Comparison of ENCODE assay signal across 18 cellular contexts in the genomic region with DNA sequence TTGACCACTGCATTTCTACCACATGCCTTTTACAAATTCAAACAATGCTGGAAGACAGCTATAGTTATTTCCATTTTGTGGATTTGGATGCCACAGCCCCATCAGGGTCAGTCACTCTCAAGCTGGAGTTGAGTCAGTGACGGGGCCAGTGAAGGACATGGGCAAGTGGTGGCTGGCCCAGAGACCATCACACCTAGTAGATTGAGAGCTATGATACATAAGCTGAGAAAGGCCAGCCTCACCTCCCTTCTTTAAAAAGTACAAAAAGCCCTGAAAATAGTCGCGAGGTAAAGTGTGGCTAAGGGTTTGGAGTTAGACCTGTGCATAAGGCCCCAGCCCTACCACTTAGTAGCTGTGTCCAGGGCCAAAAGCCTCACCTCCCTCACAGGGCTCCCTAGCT. TPM values are rescaled to one million over a fixed set of nuclear protein-coding genes. Genes with fewer than 3 reads are reported as not detected.
A peak's percentile ranks its signal among the peaks of the same experiment; 100 is the strongest.
DNase-seq lines count a peak whose midpoint lies in the region; ATAC-seq and TF ChIP-seq lines count a peak whose summit lies in the region.
"Had no signal": no experiment of that assay in that cellular context is flagged by ENCODE, and none has a peak within 500 bp of the region (broad histone marks: within the 10 kb centered on the region; RNA-seq: fewer than 3 reads in every experiment).

No MANE protein-coding gene starts in this region.

- POLR2A ChIA-PET in MCF 10A (lab: Yijun Ruan, JAX) (interaction anchor here (8.5 kb wide), 1 partner anchor 10 kb away, joined by 130 read pairs; no protein-coding TSS in a partner anchor), T-cell (lab: Charles Lee) (interaction anchor here in 1 of 2 donors (0.6 kb wide), 1 partner anchor 57 kb away, joined by 3 read pairs; no protein-coding TSS in a partner anchor)

- H3K27ac ChIP-seq in mammary epithelial cell (ENCODE audit: insufficient read depth, low read depth, low read length) (no peak overlapping the region), coronary artery (peak overlapping the region; percentile 11 to 43), muscle layer of duodenum (ENCODE audit: low read length) (peak overlapping the region; percentile 12), subcutaneous abdominal adipose tissue (ENCODE audit: low read depth, low read length) (peak overlapping the region; percentile 16)
- H3K27ac ChIP-seq: C4-2B, Peyer's patch had no signal

- no peak overlapping the region for H2AFZ ChIP-seq in mammary epithelial cell (ENCODE audit: low read depth, low read length)

- peaks cover 96% of the 10 kb centered on the region for H3K79me2 ChIP-seq in mammary epithelial cell (ENCODE audit: insufficient read depth, low read length)

- no peaks in the 10 kb centered on the region for H3K27me3 Mint-ChIP-seq in MCF 10A (ENCODE audit: insufficient read depth, unreplicated experiment)
- no peaks in the 10 kb centered on the region for H3K27me3 Mint-ChIP-seq in T-cell

- no peaks in the 10 kb centered on the region for H4K20me1 ChIP-seq in mammary epithelial cell (ENCODE audit: insufficient read depth, low read length)

- H3K4me2 ChIP-seq in mammary epithelial cell (ENCODE audit: insufficient read depth, low read depth, low read length): peak overlapping the region; percentile 23

- no peak overlapping the region for H3K4me3 Mint-ChIP-seq in MCF 10A (ENCODE audit: unreplicated experiment)
- no peak overlapping the region for H3K4me3 Mint-ChIP-seq in T-cell

- CTCF ChIA-PET in mammary epithelial cell (lab: Charles Lee; ENCODE audit: low non-redundant PET): interaction anchor here (0.6 kb wide), 2 partner anchors 9 to 10 kb away, joined by 3 to 4 read pairs; no protein-coding TSS in a partner anchor
- CTCF ChIA-PET in MCF 10A (lab: Yijun Ruan, JAX): interaction anchor here (0.6 to 2.4 kb wide), 5 partner anchors 8 to 381 kb away, joined by 3 to 8 read pairs (median 3); no protein-coding TSS in a partner anchor
- CTCF ChIA-PET in T-cell (lab: Charles Lee): interaction anchor here in 1 of 2 donors (0.5 kb wide), 1 partner anchor 1648 kb away, joined by 11 read pairs; no protein-coding TSS in a partner anchor

- dilution Hi-C loops in mammary epithelial cell (cut with HindIII; ENCODE audit: low sequenced_read_pairs): no loop called here

- DNase-seq in mammary epithelial cell (no peak), MCF 10A (ENCODE audit: unreplicated experiment) (no peak), coronary artery (ENCODE audit: low spot score) (no peak), hypothalamus (lab: John Stamatoyannopoulos, UW) (no peak), T-cell (no peak), NCI-H1417 (lab: John Stamatoyannopoulos, UW) (no peak)
- DNase-seq: 8988T, COR-L47, DMS153, EL, HCEC 1CT, NCI-H146, NCI-H2081 treated with DMSO at 0.1 percent for 48 hours, NCI-H524, Peyer's patch had no signal

- WGBS in mammary epithelial cell (ENCODE audit: low coverage, missing lambda C conversion rate): 85% methylated on average over 3 of the region's 3 CpGs

- H3K36me3 ChIP-seq in mammary epithelial cell (ENCODE audit: insufficient read depth, low read length) (peaks cover 8% of the 10 kb centered on the region), muscle layer of duodenum (ENCODE audit: control insufficient read depth in 1 of 2, insufficient read depth in 2 of 2, low read length in 2 of 2) (peaks cover 12 to 15% of the 10 kb centered on the region in 2 donors), subcutaneous abdominal adipose tissue (ENCODE audit: control insufficient read depth in 5 of 5, insufficient read depth in 5 of 5, low read length in 5 of 5) (peaks cover 0 to 28% (median 25%) of the 10 kb centered on the region in 5 donors)

- in situ Hi-C loops in mammary epithelial cell (cut with MboI; ENCODE audit: low sequenced_read_pairs in 2 of 2): no loop called here

- no TSS peak for BruUV-seq in mammary epithelial cell (replicated peaks; lab: Mats Ljungman, UMichigan)
- BruUV-seq in MCF 10A (replicated peaks; lab: Mats Ljungman, UMichigan): no TSS peak

- TF ChIP-seq CTCF in mammary epithelial cell (conservative IDR thresholded peaks at IDR 0.05 in 1 of 2, IDR thresholded peaks at IDR 0.05 in 1 of 2; ENCODE audit: extremely low read depth in 1 of 2, insufficient read depth in 1 of 2, low read depth in 1 of 2, low read length in 2 of 2) (no peak), MCF 10A (IDR thresholded peaks at IDR 0.05; ENCODE audit: unreplicated experiment) (no peak), coronary artery (IDR thresholded peaks at IDR 0.05) (no peak)

- intact Hi-C loops in mammary epithelial cell (cut with micrococcal nuclease): no loop called here
- intact Hi-C loops in MCF 10A (cut with micrococcal nuclease): no loop called here

- H3K27me3 ChIP-seq in mammary epithelial cell (ENCODE audit: insufficient read depth, low read length): no peaks in the 10 kb centered on the region
- H3K27me3 ChIP-seq in muscle layer of duodenum (ENCODE audit: low read depth, low read length): no peaks in the 10 kb centered on the region
- H3K27me3 ChIP-seq in subcutaneous abdominal adipose tissue (ENCODE audit: control insufficient read depth in 5 of 5, insufficient read depth in 4 of 5, low read length in 5 of 5): no peaks in the 10 kb centered on the region
- H3K27me3 ChIP-seq: Peyer's patch had no signal

- peaks cover 21% of the 10 kb centered on the region for H3K4me1 ChIP-seq in mammary epithelial cell (ENCODE audit: insufficient read depth, low read length)
- H3K4me1 ChIP-seq in muscle layer of duodenum (ENCODE audit: control insufficient read depth in 1 of 2, insufficient read depth in 2 of 2, low read length in 2 of 2): peaks cover 0 to 28% of the 10 kb centered on the region in 2 donors
- H3K4me1 ChIP-seq in subcutaneous abdominal adipose tissue (ENCODE audit: control insufficient read depth in 5 of 5, insufficient read depth in 5 of 5, low read length in 5 of 5): peaks cover 9 to 63% (median 61%) of the 10 kb centered on the region in 5 donors

- H3K4me1 Mint-ChIP-seq in MCF 10A (ENCODE audit: insufficient read depth, unreplicated experiment): peaks cover 3% of the 10 kb centered on the region
- peaks cover 28 to 59% (median 56%) of the 10 kb centered on the region in 3 donors for H3K4me1 Mint-ChIP-seq in T-cell

- no peak for ATAC-seq in T-cell (replicated peaks in 1 of 4)

- H3K27ac Mint-ChIP-seq in MCF 10A (ENCODE audit: low read depth, unreplicated experiment): no peak overlapping the region
- no peak overlapping the region for H3K27ac Mint-ChIP-seq in T-cell

- H3K9me3 ChIP-seq in mammary epithelial cell (replicated peaks; ENCODE audit: insufficient read depth, low read length) (no peaks in the 10 kb centered on the region), muscle layer of duodenum (ENCODE audit: control insufficient read depth in 1 of 2, low read length in 2 of 2) (no peaks in the 10 kb centered on the region), subcutaneous abdominal adipose tissue (ENCODE audit: control insufficient read depth in 5 of 5, low read length in 5 of 5) (no peaks in the 10 kb centered on the region)
- H3K9me3 ChIP-seq: Peyer's patch had no signal

- H3K9me3 Mint-ChIP-seq in MCF 10A (ENCODE audit: unreplicated experiment) (no peaks in the 10 kb centered on the region), T-cell (no peaks in the 10 kb centered on the region)

- H3K9ac ChIP-seq in mammary epithelial cell (ENCODE audit: insufficient read depth, low read length) (no peak overlapping the region), subcutaneous abdominal adipose tissue (ENCODE audit: low read length in 5 of 5) (no peak overlapping the region)

- peaks cover 30% of the 10 kb centered on the region for H3K36me3 Mint-ChIP-seq in MCF 10A (ENCODE audit: insufficient read depth, unreplicated experiment)
- peaks cover 11% of the 10 kb centered on the region for H3K36me3 Mint-ChIP-seq in T-cell

- H3K4me3 ChIP-seq in mammary epithelial cell (replicated peaks in 1 of 3; ENCODE audit: insufficient read depth in 1 of 3, low read depth in 2 of 3, low read length in 3 of 3): no peak overlapping the region
- peak overlapping the region; percentile 6 for H3K4me3 ChIP-seq in coronary artery
- no peak overlapping the region for H3K4me3 ChIP-seq in muscle layer of duodenum (ENCODE audit: low read depth in 1 of 2, low read length in 2 of 2)
- no peak overlapping the region for H3K4me3 ChIP-seq in subcutaneous abdominal adipose tissue (ENCODE audit: low read depth in 1 of 5, low read length in 5 of 5)
- H3K4me3 ChIP-seq: Peyer's patch had no signal

RNA-seq across cellular contexts. Expression of a gene that starts 4.1 kb away (rescaled TPM):
- total RNA-seq in mammary epithelial cell (100 to 1,000 TPM in 1 of 2 donors, 10 to 100 TPM in 1; 71.2 to 125 TPM), MCF 10A (2022) (44.9 and 45.7 TPM in 2 replicates), T-cell (10 to 100 TPM; 28.1 to 30.8 (median 28.6) TPM)
- polyA plus RNA-seq in mammary epithelial cell: 72.5 TPM
- polyA minus RNA-seq in mammary epithelial cell: 126 TPM

RNA-seq across cellular contexts. Expression of a gene that starts 4.4 kb away (rescaled TPM):
- total RNA-seq in mammary epithelial cell (10 to 100 TPM; 31.2 to 53.7 TPM), MCF 10A (2022) (38.6 and 40.0 TPM in 2 replicates), T-cell (10 to 100 TPM; 34.4 to 49.9 (median 43.5) TPM)
- 21.5 TPM for polyA plus RNA-seq in mammary epithelial cell
- polyA minus RNA-seq in mammary epithelial cell: 103 TPM
